In the genomic region with DNA sequence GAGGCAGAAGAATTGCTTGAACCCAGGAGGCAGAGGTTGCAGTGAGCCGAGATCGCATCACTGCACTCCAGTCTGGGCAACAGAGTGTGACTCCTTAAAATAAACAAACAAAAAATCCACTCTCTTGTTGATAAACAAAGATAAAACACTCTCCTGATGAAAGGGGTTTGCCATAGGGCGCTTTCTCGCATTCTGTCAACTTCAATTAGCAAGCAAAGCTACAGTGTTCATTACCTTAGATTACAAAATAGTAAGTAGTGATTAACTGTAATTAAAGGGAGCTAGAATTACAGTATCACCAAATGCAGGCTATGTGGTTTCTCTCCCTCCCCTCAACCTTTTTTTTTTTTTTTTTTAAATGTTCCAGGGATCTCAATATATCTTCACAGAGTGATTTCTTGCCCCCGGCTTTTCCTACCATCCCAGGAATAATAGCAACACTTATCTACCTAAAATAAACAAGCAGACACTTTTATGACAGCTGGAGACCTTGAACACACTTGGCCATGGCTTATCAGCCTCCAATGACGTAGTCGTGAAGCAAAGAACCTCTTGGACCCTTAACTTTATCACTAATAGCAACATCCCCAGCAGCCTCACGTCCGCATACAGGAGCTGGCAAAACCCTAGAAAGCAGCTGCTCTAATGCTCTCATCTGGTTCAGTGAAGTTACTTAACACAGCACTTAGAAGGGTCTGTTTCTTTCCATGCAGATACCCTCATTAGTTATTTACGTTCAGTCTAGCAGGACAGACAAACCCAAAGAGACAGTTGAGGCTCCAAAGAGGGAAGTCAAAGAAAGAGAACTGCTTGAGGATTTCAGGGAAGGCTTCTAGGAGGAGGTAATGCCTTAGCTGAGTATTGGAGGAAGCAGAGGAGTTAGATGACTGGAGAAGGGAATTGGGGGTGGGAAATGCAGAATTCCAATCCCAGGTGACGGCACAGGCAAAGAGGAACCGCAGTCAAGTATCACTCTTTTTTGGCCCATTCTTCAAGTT, we compare ENCODE assay signal across 13 cellular contexts. TPM values are rescaled to one million over a fixed set of nuclear protein-coding genes. Genes with fewer than 3 reads are reported as not detected.
A peak's percentile ranks its signal among the peaks of the same experiment; 100 is the strongest.
DNase-seq lines count a peak whose midpoint lies in the region; ATAC-seq and TF ChIP-seq lines count a peak whose summit lies in the region.
"Had no signal": no experiment of that assay in that cellular context is flagged by ENCODE, and none has a peak within 500 bp of the region (broad histone marks: within the 10 kb centered on the region; RNA-seq: fewer than 3 reads in every experiment).

No MANE protein-coding gene starts in this region.

- H3K18ac ChIP-seq in mesendoderm (ENCODE audit: low read length) = no peak overlapping the region

- H2BK5ac ChIP-seq in mesendoderm (ENCODE audit: low read length) = no peak overlapping the region

- TF ChIP-seq CTCF in Caco-2 (IDR thresholded peaks at IDR 0.05; ENCODE audit: insufficient read depth in 1 of 2, low read depth in 1 of 2, low read length in 1 of 2, severe bottlenecking in 1 of 2, unreplicated experiment in 1 of 2) (no peak), colonic mucosa (IDR thresholded peaks at IDR 0.05) (no peak), tibial artery (IDR thresholded peaks at IDR 0.05) (no peak)
- TF ChIP-seq CTCF in activated CD8-positive, alpha-beta T cell treated with anti-CD3 and anti-CD28 coated beads for 36 hours (IDR thresholded peaks at IDR 0.05) = no peak

- H3K4me3 Mint-ChIP-seq in Caco-2 (ENCODE audit: unreplicated experiment) = no peak overlapping the region
- H3K4me3 Mint-ChIP-seq in activated CD8-positive, alpha-beta T cell treated with anti-CD3 and anti-CD28 coated beads for 36 hours = no peak overlapping the region
- H3K4me3 Mint-ChIP-seq: activated T-helper 1 cell treated with anti-CD3 and anti-CD28 coated beads, Interleukin-12 subunit alpha, Interleukin-12 subunit beta, Interleukin-2, Interleukin-4 antibody, amounts not matched to agents 30 ng/mL and 10 ng/mL and 1 ng/mL, durations not matched to agents 14 hours and 24 hours and 36 hours; CD8-positive, alpha-beta memory T cell had no signal

- H3K4me1 ChIP-seq in Caco-2 = peaks cover 27% of the 10 kb centered on the region
- peaks cover 5% of the 10 kb centered on the region for H3K4me1 ChIP-seq in colonic mucosa
- peaks cover 3% of the 10 kb centered on the region for H3K4me1 ChIP-seq in mesendoderm (ENCODE audit: control insufficient read depth, low read depth, low read length)
- H3K4me1 ChIP-seq in tibial artery = no peaks in the 10 kb centered on the region

- H3K36me3 Mint-ChIP-seq in Caco-2 (ENCODE audit: insufficient read depth, unreplicated experiment) = no peaks in the 10 kb centered on the region
- peaks cover 17% of the 10 kb centered on the region for H3K36me3 Mint-ChIP-seq in activated CD8-positive, alpha-beta T cell treated with anti-CD3 and anti-CD28 coated beads for 36 hours (ENCODE audit: low read depth)

- no peak for ATAC-seq in activated CD8-positive, alpha-beta T cell treated with anti-CD3 and anti-CD28 coated beads for 36 hours

- no CpG with 5 or more reads among the region's 12 CpGs for WGBS in mesendoderm (ENCODE audit: extremely low coverage, insufficient coverage, low lambda C conversion rate)

- H3K4me1 Mint-ChIP-seq in Caco-2 (ENCODE audit: low read depth, unreplicated experiment) = peaks cover 17% of the 10 kb centered on the region
- peaks cover 9% of the 10 kb centered on the region for H3K4me1 Mint-ChIP-seq in activated CD8-positive, alpha-beta T cell treated with anti-CD3 and anti-CD28 coated beads for 36 hours (ENCODE audit: low read depth)

- H3K4me2 ChIP-seq in mesendoderm (ENCODE audit: low read length) = no peak overlapping the region

- H3K79me1 ChIP-seq in mesendoderm (ENCODE audit: low read length) = no peaks in the 10 kb centered on the region

- H3K27me3 ChIP-seq in Caco-2 (replicated peaks; ENCODE audit: control insufficient read depth, insufficient read depth, low read length) (no peaks in the 10 kb centered on the region; the same call in 1 of the 2 replicates), colonic mucosa (no peaks in the 10 kb centered on the region), mesendoderm (ENCODE audit: insufficient read depth, low read length, poor library complexity) (no peaks in the 10 kb centered on the region), tibial artery (no peaks in the 10 kb centered on the region)

- H3K56ac ChIP-seq in mesendoderm (ENCODE audit: low read length) = no peak overlapping the region

- H3K36me3 ChIP-seq in Caco-2 (ENCODE audit: control insufficient read depth, insufficient read depth, low read length) (no peaks in the 10 kb centered on the region), colonic mucosa (no peaks in the 10 kb centered on the region), mesendoderm (ENCODE audit: control insufficient read depth, insufficient read depth, low read length) (no peaks in the 10 kb centered on the region), tibial artery (no peaks in the 10 kb centered on the region)
- H3K36me3 ChIP-seq: prostate gland had no signal

- no peaks in the 10 kb centered on the region for H3K9me3 ChIP-seq in Caco-2
- H3K9me3 ChIP-seq in colonic mucosa = no peaks in the 10 kb centered on the region
- no peaks in the 10 kb centered on the region for H3K9me3 ChIP-seq in tibial artery
- H3K9me3 ChIP-seq: prostate gland had no signal

- no peak overlapping the region for H4K5ac ChIP-seq in mesendoderm (ENCODE audit: low read length)

- peak; percentile 51 to 75 for DNase-seq in Caco-2
- DNase-seq in NCI-H1105 (lab: John Stamatoyannopoulos, UW) = peak; percentile 91
- DNase-seq in colonic mucosa = peak; percentile 83
- DNase-seq in mesendoderm = peak; percentile 84
- DNase-seq in GOT3 (lab: John Stamatoyannopoulos, UW) = no peak
- DNase-seq in NCI-H524 treated with DMSO at 0.1 percent for 48 hours (lab: John Stamatoyannopoulos, UW) = no peak
- no peak for DNase-seq in tibial artery
- no peak for DNase-seq in activated CD8-positive, alpha-beta T cell treated with anti-CD3 and anti-CD28 coated beads for 36 hours
- DNase-seq: CD8-positive, alpha-beta memory T cell; NCI-H1694 treated with DMSO at 0.1 percent for 48 hours had no signal

- POLR2A ChIA-PET in Caco-2 (lab: Charles Lee) = interaction anchor here (0.6 kb wide), 1 partner anchor 37 kb away, joined by 7 read pairs; no protein-coding TSS in a partner anchor
- POLR2A ChIA-PET in activated CD8-positive, alpha-beta T cell treated with anti-CD3 and anti-CD28 coated beads for 36 hours (lab: Charles Lee) = no interaction called here

- H3K27ac ChIP-seq in colonic mucosa = peak overlapping the region; percentile 81
- no peak overlapping the region for H3K27ac ChIP-seq in mesendoderm (ENCODE audit: low read depth, low read length)
- no peak overlapping the region for H3K27ac ChIP-seq in tibial artery
- H3K27ac ChIP-seq: RWPE1 had no signal

- H3K27me3 Mint-ChIP-seq in Caco-2 (ENCODE audit: insufficient read depth, unreplicated experiment) = no peaks in the 10 kb centered on the region
- no peaks in the 10 kb centered on the region for H3K27me3 Mint-ChIP-seq in activated CD8-positive, alpha-beta T cell treated with anti-CD3 and anti-CD28 coated beads for 36 hours
- H3K27me3 Mint-ChIP-seq: CD8-positive, alpha-beta memory T cell had no signal

- H3K4me3 ChIP-seq in Caco-2 (ENCODE audit: low read depth, low read length) (no peak overlapping the region), colonic mucosa (no peak overlapping the region), mesendoderm (ENCODE audit: low read length) (no peak overlapping the region), tibial artery (no peak overlapping the region)
- H3K4me3 ChIP-seq: prostate gland had no signal

- no peak overlapping the region for H2AK5ac ChIP-seq in mesendoderm (ENCODE audit: low read length)

- intact Hi-C loops in Caco-2 (cut with micrococcal nuclease; ENCODE audit: unreplicated experiment) = loop anchor here (2.0 to 5.0 kb wide), 2 partner anchors 48 to 173 kb away; no protein-coding TSS in a partner anchor
- intact Hi-C loops in colonic mucosa (cut with DNase I) = no loop called here
- intact Hi-C loops in tibial artery (cut with DNase I; ENCODE audit: low total_unique reads) = no loop called here
- intact Hi-C loops in activated CD8-positive, alpha-beta T cell treated with anti-CD3 and anti-CD28 coated beads for 36 hours (cut with micrococcal nuclease) = no loop called here

- H3K23ac ChIP-seq in mesendoderm (ENCODE audit: low read length) = no peak overlapping the region

- no peak overlapping the region for H2BK120ac ChIP-seq in mesendoderm (ENCODE audit: low read depth, low read length)

- no peak overlapping the region for H4K8ac ChIP-seq in mesendoderm (ENCODE audit: low read depth, low read length)

- H3K79me2 ChIP-seq in mesendoderm (ENCODE audit: control insufficient read depth, insufficient read depth, low read length) = no peaks in the 10 kb centered on the region

- H2BK15ac ChIP-seq in mesendoderm (replicated peaks; ENCODE audit: low read depth) = no peak overlapping the region

- H3K27ac Mint-ChIP-seq in Caco-2 (ENCODE audit: unreplicated experiment) = peak overlapping the region; percentile 57
- no peak overlapping the region for H3K27ac Mint-ChIP-seq in activated CD8-positive, alpha-beta T cell treated with anti-CD3 and anti-CD28 coated beads for 36 hours
- H3K27ac Mint-ChIP-seq: activated T-helper 1 cell treated with anti-CD3 and anti-CD28 coated beads, Interleukin-12 subunit alpha, Interleukin-12 subunit beta, Interleukin-2, Interleukin-4 antibody, amounts not matched to agents 30 ng/mL and 10 ng/mL and 1 ng/mL, durations not matched to agents 14 hours and 24 hours and 36 hours; CD8-positive, alpha-beta memory T cell had no signal

- CTCF ChIA-PET in Caco-2 (lab: Charles Lee) = no interaction called here
- CTCF ChIA-PET in activated CD8-positive, alpha-beta T cell treated with anti-CD3 and anti-CD28 coated beads for 36 hours (lab: Charles Lee) = interaction anchor here (0.6 to 1.1 kb wide), 2 partner anchors 9 to 112 kb away, joined by 3 read pairs; no protein-coding TSS in a partner anchor

- no TSS peak for BruUV-seq in Caco-2 (replicated peaks; lab: Mats Ljungman, UMichigan)

- H3K9me3 Mint-ChIP-seq in Caco-2 (ENCODE audit: unreplicated experiment) = no peaks in the 10 kb centered on the region
- no peaks in the 10 kb centered on the region for H3K9me3 Mint-ChIP-seq in activated CD8-positive, alpha-beta T cell treated with anti-CD3 and anti-CD28 coated beads for 36 hours
- H3K9me3 Mint-ChIP-seq: activated T-helper 1 cell treated with anti-CD3 and anti-CD28 coated beads, Interleukin-12 subunit alpha, Interleukin-12 subunit beta, Interleukin-2, Interleukin-4 antibody, amounts not matched to agents 30 ng/mL and 10 ng/mL and 1 ng/mL, durations not matched to agents 14 hours and 24 hours and 36 hours; CD8-positive, alpha-beta memory T cell had no signal

- no peak overlapping the region for H3K4ac ChIP-seq in mesendoderm (ENCODE audit: low read depth, low read length)

- peak overlapping the region in 1 of 2 donors; percentile 74 for H3K9ac ChIP-seq in colonic mucosa (ENCODE audit: low read depth in 2 of 2, low read length in 2 of 2)
- no peak overlapping the region for H3K9ac ChIP-seq in mesendoderm (ENCODE audit: low read length)

RNA-seq across cellular contexts. Expression of a gene that starts 37.9 kb away (rescaled TPM):
- total RNA-seq in Caco-2 (2022) (33.2 and 36.2 TPM in 2 replicates), colonic mucosa (10 to 100 TPM; 43.4 to 73.1 TPM)
- 9.6 TPM for polyA plus RNA-seq in mesendoderm (2013, experiment 1 of 2)
- 9.5 TPM for polyA plus RNA-seq in mesendoderm (2013, experiment 2 of 2)
- total RNA-seq in activated CD8-positive, alpha-beta T cell treated with anti-CD3 and anti-CD28 coated beads for 36 hours = 10 to 100 TPM; 26.6 to 29.7 TPM

Comparison
In these comparisons a context has a peak if more than half of its experiments do, and no peak if none do; other contexts are left out.
1. DNase-seq: peak in Caco-2 (2 of 2), NCI-H1105 (single experiment), colonic mucosa (single experiment) and mesendoderm (single experiment); none in GOT3 (single experiment), NCI-H524 treated with DMSO at 0.1 percent for 48 hours (single experiment), tibial artery (0 of 2) and activated CD8-positive, alpha-beta T cell treated with anti-CD3 and anti-CD28 coated beads for 36 hours (single experiment).